8 cellular contexts compared by ENCODE assay signal in genomic region chr16:28403220-28404072, GRCh38. TPM values are rescaled to one million over a fixed set of nuclear protein-coding genes. Genes with fewer than 3 reads are reported as not detected.
DNase-seq lines count a peak whose midpoint lies in the region; ATAC-seq and TF ChIP-seq lines count a peak whose summit lies in the region.
"Not testable (repeated sequence)": the region's sequence is repeated elsewhere in the genome, so short reads cannot be mapped to it uniquely, and the experiment has no call there.

Gene EIF3CL (minus strand): TSS chr16:28403841. CDS start chr16:28403618, 223 bp downstream.

- intact Hi-C loops in Calu3 (cut with micrococcal nuclease; ENCODE audit: unreplicated experiment); esophagus squamous epithelium (cut with DNase I): not testable (repeated sequence)

- CTCF ChIA-PET in Calu3 (lab: Charles Lee); activated naive CD4-positive, alpha-beta T cell treated with anti-CD3 and anti-CD28 coated beads, Interleukin-2, amount 10 ng/mL, durations not matched to agents 7 days and 5 days (lab: Charles Lee): not testable (repeated sequence)

- not testable (repeated sequence) for H3K4me1 Mint-ChIP-seq in Calu3 (ENCODE audit: low read depth, unreplicated experiment); activated naive CD4-positive, alpha-beta T cell treated with anti-CD3 and anti-CD28 coated beads, Interleukin-2, amount 10 ng/mL, durations not matched to agents 7 days and 5 days; stimulated activated naive B cell treated with anti-CD40 and anti-IgM and Interleukin-4, amounts not matched to agents 10 μg/mL and 1 μg/mL and 100 μg/mL, for 72 hours

- not testable (repeated sequence) for H3K27ac Mint-ChIP-seq in Calu3 (ENCODE audit: unreplicated experiment); stimulated activated naive B cell treated with anti-CD40 and anti-IgM and Interleukin-4, amounts not matched to agents 10 μg/mL and 1 μg/mL and 100 μg/mL, for 72 hours
- H3K27ac Mint-ChIP-seq in activated naive CD4-positive, alpha-beta T cell treated with anti-CD3 and anti-CD28 coated beads, Interleukin-2, amount 10 ng/mL, durations not matched to agents 7 days and 5 days, result peak within 1 kb of the TSS; percentile 80

- not testable (repeated sequence) for H3K27me3 ChIP-seq in esophagus squamous epithelium

- H3K27me3 Mint-ChIP-seq in Calu3 (ENCODE audit: unreplicated experiment); activated naive CD4-positive, alpha-beta T cell treated with anti-CD3 and anti-CD28 coated beads, Interleukin-2, amount 10 ng/mL, durations not matched to agents 7 days and 5 days; stimulated activated naive B cell treated with anti-CD40 and anti-IgM and Interleukin-4, amounts not matched to agents 10 μg/mL and 1 μg/mL and 100 μg/mL, for 72 hours: not testable (repeated sequence)

- peak; percentile 98 for ATAC-seq in GM19467 (IDR thresholded peaks at IDR 0.05; ENCODE audit: unreplicated experiment)
- peak; percentile 91 for ATAC-seq in HG03025 (IDR thresholded peaks at IDR 0.05; ENCODE audit: low FRiP score, unreplicated experiment)
- peak; percentile 100 for ATAC-seq in stimulated activated naive B cell treated with anti-CD40 and anti-IgM and Interleukin-4, amounts not matched to agents 10 μg/mL and 1 μg/mL and 100 μg/mL, for 72 hours (replicated peaks)

- not testable (repeated sequence) for H3K9me3 ChIP-seq in esophagus squamous epithelium

- H3K27ac ChIP-seq in esophagus squamous epithelium, result not testable (repeated sequence)

- not testable (repeated sequence) for H3K9me3 Mint-ChIP-seq in Calu3 (ENCODE audit: low read depth, unreplicated experiment); activated naive CD4-positive, alpha-beta T cell treated with anti-CD3 and anti-CD28 coated beads, Interleukin-2, amount 10 ng/mL, durations not matched to agents 7 days and 5 days; stimulated activated naive B cell treated with anti-CD40 and anti-IgM and Interleukin-4, amounts not matched to agents 10 μg/mL and 1 μg/mL and 100 μg/mL, for 72 hours

- H3K4me3 ChIP-seq in NB4 (ENCODE audit: low read depth, low read length) (peak within 1 kb of the TSS; percentile 66), esophagus squamous epithelium (peak within 1 kb of the TSS in 2 of 4 donors; percentile 34 to 47)

- DNase-seq in Calu3; NB4 (ENCODE audit: low read depth); activated naive CD4-positive, alpha-beta T cell treated with anti-CD3 and anti-CD28 coated beads, Interleukin-2, amount 10 ng/mL, durations not matched to agents 7 days and 5 days; esophagus squamous epithelium (lab: John Stamatoyannopoulos, UW); mesenteric fat pad (ENCODE audit: low spot score); stimulated activated naive B cell treated with anti-CD40 and anti-IgM and Interleukin-4, amounts not matched to agents 10 μg/mL and 1 μg/mL and 100 μg/mL, for 72 hours: not testable (repeated sequence)

- H3K4me1 ChIP-seq in esophagus squamous epithelium, result not testable (repeated sequence)

- not testable (repeated sequence) for H3K36me3 ChIP-seq in esophagus squamous epithelium

- peak within 1 kb of the TSS; percentile 72 for H3K4me3 Mint-ChIP-seq in Calu3 (ENCODE audit: low read depth, unreplicated experiment)
- peak within 1 kb of the TSS; percentile 78 for H3K4me3 Mint-ChIP-seq in activated naive CD4-positive, alpha-beta T cell treated with anti-CD3 and anti-CD28 coated beads, Interleukin-2, amount 10 ng/mL, durations not matched to agents 7 days and 5 days
- H3K4me3 Mint-ChIP-seq in stimulated activated naive B cell treated with anti-CD40 and anti-IgM and Interleukin-4, amounts not matched to agents 10 μg/mL and 1 μg/mL and 100 μg/mL, for 72 hours, result peak within 1 kb of the TSS; percentile 56 to 61

- TF ChIP-seq CTCF in Calu3 (IDR thresholded peaks at IDR 0.05; ENCODE audit: unreplicated experiment); NB4 (IDR thresholded peaks at IDR 0.05; ENCODE audit: low read depth, low read length); esophagus squamous epithelium (IDR thresholded peaks at IDR 0.05): not testable (repeated sequence)

- H3K36me3 Mint-ChIP-seq in Calu3 (ENCODE audit: insufficient read depth, unreplicated experiment); activated naive CD4-positive, alpha-beta T cell treated with anti-CD3 and anti-CD28 coated beads, Interleukin-2, amount 10 ng/mL, durations not matched to agents 7 days and 5 days; stimulated activated naive B cell treated with anti-CD40 and anti-IgM and Interleukin-4, amounts not matched to agents 10 μg/mL and 1 μg/mL and 100 μg/mL, for 72 hours: not testable (repeated sequence)

- TSS peak; percentile 65 for BruUV-seq in Calu3 (replicated peaks; lab: Mats Ljungman, UMichigan)

- TF ChIP-seq POLR2A in NB4 (IDR thresholded peaks at IDR 0.05; ENCODE audit: extremely low read depth, insufficient read length); esophagus squamous epithelium (IDR thresholded peaks at IDR 0.05): not testable (repeated sequence)

- WGBS in esophagus squamous epithelium, 2 donors, result no CpG with 5 or more reads among the region's 66 CpGs

RNA-seq across cellular contexts. Expression of gene EIF3CL, which starts in this region (rescaled TPM):
- total RNA-seq in Calu3 (2022) (146 and 151 TPM in 2 replicates), esophagus squamous epithelium (100 to 1,000 TPM; 115 to 271 (median 124) TPM), mesenteric fat pad (88.7 TPM)
